ENCODE assay signal across 1 cellular context in genomic region chr9:91857831-91858669, GRCh38.
TF ChIP-seq lines count a peak whose summit lies in the region.

No MANE protein-coding gene starts in this region.

TF ChIP-seq in neural cell, 6 proteins besides CTCF, POLR2A, EP300 and RAD21 (continued from another document):
- TF ChIP-seq MXI1 (conservative IDR thresholded peaks at IDR 0.05; ENCODE audit: poor library complexity, severe bottlenecking) = no peak
- no peak for TF ChIP-seq TAF1 (IDR thresholded peaks at IDR 0.05; ENCODE audit: low read depth)
- TF ChIP-seq SMC3 (conservative IDR thresholded peaks at IDR 0.05; ENCODE audit: poor library complexity) = no peak
- no peak for TF ChIP-seq EZH2 (IDR thresholded peaks at IDR 0.05; ENCODE audit: borderline replicate concordance, insufficient read depth, low read length, poor library complexity, severe bottlenecking)
TF ChIP-seq in neural cell: peak in this region for 0.
